ENCODE assay signal across 24 cellular contexts in genomic region chr6:166503167-166503744, GRCh38.
DNase-seq lines count a peak whose midpoint lies in the region; ATAC-seq and TF ChIP-seq lines count a peak whose summit lies in the region.
"Had no signal": no experiment of that assay in that cellular context is flagged by ENCODE, and none has a peak within 500 bp of the region (broad histone marks: within the 10 kb centered on the region; RNA-seq: fewer than 3 reads in every experiment).

No MANE protein-coding gene starts in this region.

- no peaks in the 10 kb centered on the region for H3K27me3 ChIP-seq in colonic mucosa
- H3K27me3 ChIP-seq: BE2C, BLaER1 had no signal

- no peaks in the 10 kb centered on the region for H3K4me1 ChIP-seq in colonic mucosa
- H3K4me1 ChIP-seq: BLaER1 had no signal

- TF ChIP-seq CTCF in colonic mucosa (IDR thresholded peaks at IDR 0.05): no peak

- H3K9ac ChIP-seq in colonic mucosa (ENCODE audit: low read depth in 2 of 2, low read length in 2 of 2): no peak overlapping the region
- H3K9ac ChIP-seq: BLaER1 had no signal

- H3K9me3 ChIP-seq in colonic mucosa: no peaks in the 10 kb centered on the region
- H3K9me3 ChIP-seq: BE2C had no signal

- ATAC-seq in Right ventricle myocardium inferior (no peak), left cardiac atrium (no peak), HG03439 (IDR thresholded peaks at IDR 0.05; ENCODE audit: unreplicated experiment) (no peak), GM19351 (IDR thresholded peaks at IDR 0.05; ENCODE audit: unreplicated experiment) (no peak)
- ATAC-seq: GM12878 had no signal

- no peaks in the 10 kb centered on the region for H3K36me3 ChIP-seq in colonic mucosa

- DNase-seq in Right ventricle myocardium inferior (ENCODE audit: missing footprints): peak; percentile 66
- no peak for DNase-seq in left cardiac atrium
- DNase-seq in mesenteric fat pad (ENCODE audit: low spot score): peak; percentile 81
- DNase-seq in colonic mucosa: no peak
- DNase-seq: 8988T; ACHN; BE2C; C1 segment of cervical spinal cord; CD4-positive, alpha-beta memory T cell; CD4-positive, CD25-positive, alpha-beta regulatory T cell; CD8-positive, alpha-beta memory T cell; COR-L47; DMS 273 treated with DMSO at 0.1 percent for 48 hours; DMS153; DMS53; DMS79; DND-41; EL; GDM1 had no signal

- intact Hi-C loops in Right ventricle myocardium inferior (cut with DNase I): no loop called here
- intact Hi-C loops in left cardiac atrium (cut with DNase I): no loop called here
- intact Hi-C loops in colonic mucosa (cut with DNase I): no loop called here

- peak overlapping the region; percentile 33 for H3K27ac ChIP-seq in angular gyrus (ENCODE audit: low read depth, low read length)
- H3K27ac ChIP-seq in colonic mucosa: no peak overlapping the region
- H3K27ac ChIP-seq: BLaER1 had no signal

- H3K4me3 ChIP-seq in colonic mucosa: no peak overlapping the region
- H3K4me3 ChIP-seq: BLaER1, GM12878 had no signal

Comparison
In these comparisons a context has a peak if more than half of its experiments do, and no peak if none do; other contexts are left out.
1. DNase-seq: peak in Right ventricle myocardium inferior (single experiment) and mesenteric fat pad (single experiment); none in left cardiac atrium (single experiment) and colonic mucosa (single experiment).